In genomic region chr16:10514369-10515055, GRCh38 we compare ENCODE assay signal across 1 cellular context.
TF ChIP-seq lines count a peak whose summit lies in the region.

No MANE protein-coding gene starts in this region.

TF ChIP-seq in HepG2, 621 proteins besides CTCF, POLR2A, EP300 and RAD21 (continued from another document and continues in another):
- TF ChIP-seq ZHX2 (IDR thresholded peaks at IDR 0.05; ENCODE audit: low read depth) = no peak
- TF ChIP-seq ZHX2 (CRISPR knock-in tag; IDR thresholded peaks at IDR 0.05; ENCODE audit: borderline replicate concordance) = no peak
- TF ChIP-seq POGK (CRISPR knock-in tag; conservative IDR thresholded peaks at IDR 0.05) = no peak
- TF ChIP-seq ESRRA (CRISPR knock-in tag; IDR thresholded peaks at IDR 0.05; ENCODE audit: low read depth) = peak; percentile 90
- peak; percentile 68; the same call in 1 of the 2 replicates for TF ChIP-seq SMAD3 (CRISPR knock-in tag; IDR thresholded peaks at IDR 0.05)
- TF ChIP-seq ZBTB38 (CRISPR knock-in tag; IDR thresholded peaks at IDR 0.05) = no peak
- TF ChIP-seq ZBTB8A (CRISPR knock-in tag; IDR thresholded peaks at IDR 0.05; ENCODE audit: borderline replicate concordance, low read depth) = no peak
- no peak for TF ChIP-seq NFKBIZ (CRISPR knock-in tag; IDR thresholded peaks at IDR 0.05)
- TF ChIP-seq HNF4A (CRISPR knock-in tag; IDR thresholded peaks at IDR 0.05) = peak; percentile 45
- TF ChIP-seq ARID4A (CRISPR knock-in tag; IDR thresholded peaks at IDR 0.05; ENCODE audit: borderline replicate concordance) = no peak
- TF ChIP-seq RELA (CRISPR knock-in tag; IDR thresholded peaks at IDR 0.05) = no peak
- no peak for TF ChIP-seq CCAR2 (optimal IDR thresholded peaks at IDR 0.05; ENCODE audit: low read depth, low read length)
- no peak for TF ChIP-seq ZNF44 (CRISPR knock-in tag; IDR thresholded peaks at IDR 0.05)
- no peak for TF ChIP-seq PHF8 (CRISPR knock-in tag; IDR thresholded peaks at IDR 0.05)
- no peak for TF ChIP-seq ZNF749 (CRISPR knock-in tag; IDR thresholded peaks at IDR 0.05; ENCODE audit: borderline replicate concordance)
- TF ChIP-seq TAF15 (IDR thresholded peaks at IDR 0.05; ENCODE audit: low read depth, low read length, poor library complexity, severe bottlenecking) = no peak
- TF ChIP-seq ZNF572 (CRISPR knock-in tag; IDR thresholded peaks at IDR 0.05) = no peak
- TF ChIP-seq ZNF280D (CRISPR knock-in tag; IDR thresholded peaks at IDR 0.05) = no peak
- TF ChIP-seq CEBPZ (IDR thresholded peaks at IDR 0.05; ENCODE audit: low read length) = no peak
- TF ChIP-seq ZZZ3 (CRISPR knock-in tag; IDR thresholded peaks at IDR 0.05; ENCODE audit: borderline replicate concordance) = no peak
- no peak for TF ChIP-seq ZNF512 (CRISPR knock-in tag; IDR thresholded peaks at IDR 0.05)
- TF ChIP-seq ZNF660 (CRISPR knock-in tag; IDR thresholded peaks at IDR 0.05; ENCODE audit: borderline replicate concordance, low read depth) = no peak
- no peak for TF ChIP-seq MAX (IDR thresholded peaks at IDR 0.05)
- TF ChIP-seq ZKSCAN8 (CRISPR knock-in tag; IDR thresholded peaks at IDR 0.05; ENCODE audit: borderline replicate concordance) = no peak
- no peak for TF ChIP-seq BCL6 (CRISPR knock-in tag; IDR thresholded peaks at IDR 0.05)
- no peak for TF ChIP-seq ZNF251 (CRISPR knock-in tag; IDR thresholded peaks at IDR 0.05)
- no peak for TF ChIP-seq GABPB1 (CRISPR knock-in tag; IDR thresholded peaks at IDR 0.05)
- no peak for TF ChIP-seq ZFP36 (IDR thresholded peaks at IDR 0.05; ENCODE audit: borderline replicate concordance, low read depth, low read length, partially characterized antibody)
- no peak for TF ChIP-seq KLF13 (CRISPR knock-in tag; IDR thresholded peaks at IDR 0.05)
- no peak for TF ChIP-seq ZNF724P (CRISPR knock-in tag; IDR thresholded peaks at IDR 0.05; ENCODE audit: borderline replicate concordance)
- TF ChIP-seq MYC (CRISPR knock-in tag; IDR thresholded peaks at IDR 0.05; ENCODE audit: borderline replicate concordance) = no peak
- TF ChIP-seq RBM39 (IDR thresholded peaks at IDR 0.05; ENCODE audit: low read depth, low read length, poor library complexity, severe bottlenecking) = no peak
- TF ChIP-seq FOXA3 (CRISPR knock-in tag; IDR thresholded peaks at IDR 0.05) = no peak
- TF ChIP-seq ZNF180 (CRISPR knock-in tag; IDR thresholded peaks at IDR 0.05; ENCODE audit: borderline replicate concordance, low read depth) = no peak
- no peak for TF ChIP-seq PRMT3 (CRISPR knock-in tag; IDR thresholded peaks at IDR 0.05; ENCODE audit: borderline replicate concordance, low read depth)
- TF ChIP-seq ZNF3 (CRISPR knock-in tag; IDR thresholded peaks at IDR 0.05) = no peak
- no peak for TF ChIP-seq ZNF30 (CRISPR knock-in tag; IDR thresholded peaks at IDR 0.05)
- no peak for TF ChIP-seq MXD4 (CRISPR knock-in tag; IDR thresholded peaks at IDR 0.05)
- peak; percentile 92 for TF ChIP-seq STAG1 (CRISPR knock-in tag; IDR thresholded peaks at IDR 0.05)
- TF ChIP-seq ZNF350 (CRISPR knock-in tag; IDR thresholded peaks at IDR 0.05; ENCODE audit: borderline replicate concordance, low read depth) = no peak; the same call in 1 of the 2 replicates
- TF ChIP-seq ZMYM2 (CRISPR knock-in tag; IDR thresholded peaks at IDR 0.05) = no peak
- TF ChIP-seq ZIK1 (CRISPR knock-in tag; IDR thresholded peaks at IDR 0.05; ENCODE audit: borderline replicate concordance, low read depth) = no peak
- no peak for TF ChIP-seq SAFB2 (CRISPR knock-in tag; IDR thresholded peaks at IDR 0.05; ENCODE audit: borderline replicate concordance, low read depth)
- TF ChIP-seq ZNF841 (CRISPR knock-in tag; IDR thresholded peaks at IDR 0.05; ENCODE audit: borderline replicate concordance) = no peak
- TF ChIP-seq POLR2AphosphoS5 (IDR thresholded peaks at IDR 0.05; ENCODE audit: low read depth, low read length) = no peak
